In genomic region chr10:114635101-114635500, GRCh38 we compare ENCODE assay signal across 10 cellular contexts. TPM values are rescaled to one million over a fixed set of nuclear protein-coding genes. Genes with fewer than 3 reads are reported as not detected.
DNase-seq lines count a peak whose midpoint lies in the region; ATAC-seq and TF ChIP-seq lines count a peak whose summit lies in the region.
"Had no signal": no experiment of that assay in that cellular context is flagged by ENCODE, and none has a peak within 500 bp of the region (broad histone marks: within the 10 kb centered on the region; RNA-seq: fewer than 3 reads in every experiment).

No MANE protein-coding gene starts in this region.

- no peaks in the 10 kb centered on the region for H3K27me3 ChIP-seq in mammary epithelial cell (ENCODE audit: insufficient read depth, low read length)
- peaks cover 9% of the 10 kb centered on the region for H3K27me3 ChIP-seq in lower lobe of right lung (ENCODE audit: low read depth)
- no peaks in the 10 kb centered on the region for H3K27me3 ChIP-seq in tibial artery

- DNase-seq in NCI-H748 (lab: John Stamatoyannopoulos, UW; ENCODE audit: unreplicated experiment) = peak; percentile 8
- no peak for DNase-seq in NCI-H748 treated with DMSO at 0.1 percent for 48 hours (lab: John Stamatoyannopoulos, UW)
- DNase-seq in mammary epithelial cell = no peak
- DNase-seq in lower lobe of right lung = no peak
- no peak for DNase-seq in tibial artery
- no peak for DNase-seq in NCI-H2196 (lab: John Stamatoyannopoulos, UW; ENCODE audit: unreplicated experiment)
- DNase-seq in stimulated activated CD8-positive, alpha-beta memory T cell treated with anti-CD3 and anti-CD28 coated beads, Interleukin-4, amount 100 ng/mL, for 48 hours = no peak
- DNase-seq: activated T-cell treated with anti-CD3 and anti-CD28 coated beads for 4 hours; stimulated activated naive CD8-positive, alpha-beta T cell treated with anti-CD3 and anti-CD28 coated beads, Interleukin-15, Interleukin-2, amounts not matched to agents 100 U/mL and 50 U/mL, for 24 hours had no signal

- H3K4me1 ChIP-seq in mammary epithelial cell (ENCODE audit: insufficient read depth, low read length) (peaks cover 66% of the 10 kb centered on the region), lower lobe of right lung (peaks cover 55% of the 10 kb centered on the region), tibial artery (peaks cover 0 to 48% (median 35%) of the 10 kb centered on the region in 4 donors)

- dilution Hi-C loops in mammary epithelial cell (cut with HindIII; ENCODE audit: low sequenced_read_pairs) = no loop called here

- no peaks in the 10 kb centered on the region for H3K36me3 ChIP-seq in mammary epithelial cell (ENCODE audit: insufficient read depth, low read length)
- H3K36me3 ChIP-seq in lower lobe of right lung = no peaks in the 10 kb centered on the region
- no peaks in the 10 kb centered on the region for H3K36me3 ChIP-seq in tibial artery

- H3K27ac ChIP-seq in mammary epithelial cell (ENCODE audit: insufficient read depth, low read depth, low read length) (no peak overlapping the region), lower lobe of right lung (peak overlapping the region; percentile 66), tibial artery (peak overlapping the region; percentile 61 to 71)

- H2AFZ ChIP-seq in mammary epithelial cell (ENCODE audit: low read depth, low read length) = no peak overlapping the region

- no TSS peak for BruUV-seq in mammary epithelial cell (replicated peaks; lab: Mats Ljungman, UMichigan)

- H4K20me1 ChIP-seq in mammary epithelial cell (ENCODE audit: insufficient read depth, low read length) = no peaks in the 10 kb centered on the region

- no peaks in the 10 kb centered on the region for H3K79me2 ChIP-seq in mammary epithelial cell (ENCODE audit: insufficient read depth, low read length)

- TF ChIP-seq CTCF in mammary epithelial cell (conservative IDR thresholded peaks at IDR 0.05 in 1 of 2, IDR thresholded peaks at IDR 0.05 in 1 of 2; ENCODE audit: extremely low read depth in 1 of 2, insufficient read depth in 1 of 2, low read depth in 1 of 2, low read length in 2 of 2) (no peak), lower lobe of right lung (IDR thresholded peaks at IDR 0.05) (no peak), tibial artery (IDR thresholded peaks at IDR 0.05) (no peak)

- H3K9me3 ChIP-seq in mammary epithelial cell (replicated peaks; ENCODE audit: insufficient read depth, low read length) = no peaks in the 10 kb centered on the region
- H3K9me3 ChIP-seq in lower lobe of right lung = no peaks in the 10 kb centered on the region
- no peaks in the 10 kb centered on the region for H3K9me3 ChIP-seq in tibial artery

- 18% methylated on average over 7 of the region's 7 CpGs for WGBS in mammary epithelial cell (ENCODE audit: low coverage, missing lambda C conversion rate)

- intact Hi-C loops in mammary epithelial cell (cut with micrococcal nuclease) = loop anchor here (10.0 kb wide), 1 partner anchor 1790 kb away; the partner anchor contains the start of gene PNLIPRP3
- intact Hi-C loops in lower lobe of right lung (cut with DNase I) = no loop called here
- intact Hi-C loops in tibial artery (cut with DNase I; ENCODE audit: low total_unique reads) = no loop called here

- H3K4me2 ChIP-seq in mammary epithelial cell (ENCODE audit: insufficient read depth, low read depth, low read length) = peak overlapping the region; percentile 60

- H3K4me3 ChIP-seq in mammary epithelial cell (replicated peaks in 1 of 3; ENCODE audit: insufficient read depth in 1 of 3, low read depth in 2 of 3, low read length in 3 of 3) = no peak overlapping the region
- H3K4me3 ChIP-seq in lower lobe of right lung = no peak overlapping the region
- H3K4me3 ChIP-seq in tibial artery = no peak overlapping the region

- ATAC-seq in lower lobe of right lung (no peak), GM21447 (IDR thresholded peaks at IDR 0.05; ENCODE audit: unreplicated experiment) (no peak)
- ATAC-seq: stimulated activated naive CD8-positive, alpha-beta T cell treated with anti-CD3 and anti-CD28 coated beads, Interleukin-15, Interleukin-2, amounts not matched to agents 100 U/mL and 50 U/mL, for 24 hours had no signal

- no peak overlapping the region for H3K9ac ChIP-seq in mammary epithelial cell (ENCODE audit: insufficient read depth, low read length)

- CTCF ChIA-PET in mammary epithelial cell (lab: Charles Lee; ENCODE audit: low non-redundant PET) = no interaction called here

- in situ Hi-C loops in mammary epithelial cell (cut with MboI; ENCODE audit: low sequenced_read_pairs in 2 of 2) = no loop called here

RNA-seq across cellular contexts. Expression of gene ABLIM1, which starts 23.0 kb away (rescaled TPM):
- total RNA-seq in mammary epithelial cell (100 to 1,000 TPM in 1 of 2 donors, 10 to 100 TPM in 1; 99.9 to 164 TPM), lower lobe of right lung (106 TPM)
- 75.0 TPM for polyA plus RNA-seq in mammary epithelial cell
- 117 TPM for polyA minus RNA-seq in mammary epithelial cell
